2 cellular contexts compared by ENCODE assay signal in the genomic region with DNA sequence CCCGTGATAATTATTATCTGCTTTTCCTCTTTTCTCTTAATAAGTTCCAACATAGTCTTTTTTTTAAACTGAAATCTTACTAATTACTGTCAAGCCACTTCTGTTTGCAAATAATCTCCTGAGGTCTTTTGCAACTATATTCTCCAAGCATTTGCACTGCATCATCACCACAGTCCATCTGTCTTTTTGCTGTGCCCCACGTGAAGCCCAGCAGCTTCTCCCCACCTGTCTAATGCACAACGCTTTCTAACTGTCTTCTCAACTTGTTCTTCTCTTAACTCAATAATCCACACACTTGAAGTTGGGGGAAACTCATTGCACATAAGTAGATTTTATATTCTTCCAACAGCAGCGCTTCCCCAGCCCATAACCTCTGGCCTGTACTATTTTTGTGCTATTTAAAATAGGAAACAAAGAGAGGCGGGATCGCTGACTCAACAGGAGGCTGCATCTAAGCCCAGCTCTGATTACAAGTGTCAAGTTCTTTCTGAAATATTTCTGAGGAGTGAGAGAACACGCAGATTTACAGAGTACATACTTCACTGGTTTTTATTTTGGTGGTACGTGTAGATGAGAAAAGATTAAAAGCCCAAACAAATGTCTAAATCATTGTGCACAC.
TF ChIP-seq lines count a peak whose summit lies in the region.

No MANE protein-coding gene starts in this region.

TF ChIP-seq in liver, 16 proteins besides CTCF, POLR2A, EP300 and RAD21 (continued from another document):
- TF ChIP-seq, protein P1, sequence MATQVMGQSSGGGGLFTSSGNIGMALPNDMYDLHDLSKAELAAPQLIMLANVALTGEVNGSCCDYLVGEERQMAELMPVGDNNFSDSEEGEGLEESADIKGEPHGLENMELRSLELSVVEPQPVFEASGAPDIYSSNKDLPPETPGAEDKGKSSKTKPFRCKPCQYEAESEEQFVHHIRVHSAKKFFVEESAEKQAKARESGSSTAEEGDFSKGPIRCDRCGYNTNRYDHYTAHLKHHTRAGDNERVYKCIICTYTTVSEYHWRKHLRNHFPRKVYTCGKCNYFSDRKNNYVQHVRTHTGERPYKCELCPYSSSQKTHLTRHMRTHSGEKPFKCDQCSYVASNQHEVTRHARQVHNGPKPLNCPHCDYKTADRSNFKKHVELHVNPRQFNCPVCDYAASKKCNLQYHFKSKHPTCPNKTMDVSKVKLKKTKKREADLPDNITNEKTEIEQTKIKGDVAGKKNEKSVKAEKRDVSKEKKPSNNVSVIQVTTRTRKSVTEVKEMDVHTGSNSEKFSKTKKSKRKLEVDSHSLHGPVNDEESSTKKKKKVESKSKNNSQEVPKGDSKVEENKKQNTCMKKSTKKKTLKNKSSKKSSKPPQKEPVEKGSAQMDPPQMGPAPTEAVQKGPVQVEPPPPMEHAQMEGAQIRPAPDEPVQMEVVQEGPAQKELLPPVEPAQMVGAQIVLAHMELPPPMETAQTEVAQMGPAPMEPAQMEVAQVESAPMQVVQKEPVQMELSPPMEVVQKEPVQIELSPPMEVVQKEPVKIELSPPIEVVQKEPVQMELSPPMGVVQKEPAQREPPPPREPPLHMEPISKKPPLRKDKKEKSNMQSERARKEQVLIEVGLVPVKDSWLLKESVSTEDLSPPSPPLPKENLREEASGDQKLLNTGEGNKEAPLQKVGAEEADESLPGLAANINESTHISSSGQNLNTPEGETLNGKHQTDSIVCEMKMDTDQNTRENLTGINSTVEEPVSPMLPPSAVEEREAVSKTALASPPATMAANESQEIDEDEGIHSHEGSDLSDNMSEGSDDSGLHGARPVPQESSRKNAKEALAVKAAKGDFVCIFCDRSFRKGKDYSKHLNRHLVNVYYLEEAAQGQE (IDR thresholded peaks at IDR 0.05): no peak

TF ChIP-seq in HepG2, 621 proteins besides CTCF, POLR2A, EP300 and RAD21 (continued from another document):
- TF ChIP-seq ZNF335 (CRISPR knock-in tag; IDR thresholded peaks at IDR 0.05): no peak
